ENCODE assay signal across 13 cellular contexts in the genomic region with DNA sequence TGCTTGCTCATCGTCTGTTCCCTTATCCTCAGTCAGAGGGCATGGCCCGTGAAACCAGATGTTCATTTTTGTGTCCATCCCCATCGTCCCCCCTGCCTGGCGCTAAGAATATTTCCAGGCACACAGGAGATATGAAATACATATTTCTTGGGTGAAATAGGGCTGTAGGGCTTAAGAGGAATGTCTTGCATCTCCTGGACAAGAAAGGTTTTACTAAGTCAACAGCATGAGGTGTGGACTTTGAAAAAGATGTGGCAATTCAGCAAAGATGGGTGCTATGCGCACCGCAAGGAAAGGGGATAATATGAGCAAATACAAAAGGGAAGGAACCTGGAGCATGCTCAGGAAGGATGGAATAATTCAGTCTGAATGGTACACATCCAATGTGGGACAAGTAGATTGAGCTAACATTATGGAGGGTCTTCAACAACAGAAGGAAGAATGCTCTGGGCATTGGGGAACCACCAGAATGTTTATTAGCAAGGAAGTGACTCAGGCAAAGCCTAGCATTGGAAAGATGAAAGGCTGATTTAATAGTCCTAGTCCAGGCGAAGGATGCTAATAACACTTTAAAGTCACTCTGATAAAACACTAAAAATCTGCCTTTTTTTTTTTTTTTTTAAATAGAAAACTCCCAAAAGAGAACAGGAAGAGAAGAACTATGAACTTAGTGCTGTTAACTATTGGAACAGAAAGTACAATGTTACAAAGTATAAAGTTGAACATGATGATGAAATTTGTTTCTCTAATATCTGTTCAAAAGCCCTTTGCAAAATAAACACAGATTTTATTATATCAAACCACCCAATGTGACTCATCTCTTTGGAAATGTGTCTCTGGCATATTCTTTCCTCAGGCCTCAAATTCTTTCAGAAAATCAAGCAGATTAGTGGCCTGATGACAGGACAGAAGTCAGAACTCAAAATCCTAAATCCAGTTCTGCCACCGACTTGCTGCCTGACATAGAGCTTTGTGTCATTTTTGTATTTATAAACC.
DNase-seq lines count a peak whose midpoint lies in the region; ATAC-seq and TF ChIP-seq lines count a peak whose summit lies in the region.
"Had no signal": no experiment of that assay in that cellular context is flagged by ENCODE, and none has a peak within 500 bp of the region (broad histone marks: within the 10 kb centered on the region; RNA-seq: fewer than 3 reads in every experiment).

No MANE protein-coding gene starts in this region.

- H3K9ac ChIP-seq in IMR-90 (ENCODE audit: low read depth, low read length) = no peak overlapping the region; the same call in 1 of the 2 replicates
- H3K9ac ChIP-seq in subcutaneous abdominal adipose tissue (ENCODE audit: low read length in 5 of 5) = peak overlapping the region in 1 of 5 donors; percentile 58

- H3K9me1 ChIP-seq in IMR-90 (ENCODE audit: insufficient read depth, low read length) = peaks cover 9% of the 10 kb centered on the region

- H3K9me3 ChIP-seq in IMR-90 (ENCODE audit: control insufficient read depth, insufficient read depth, low read length) = no peaks in the 10 kb centered on the region
- H3K9me3 ChIP-seq in subcutaneous abdominal adipose tissue (ENCODE audit: control insufficient read depth in 5 of 5, low read length in 5 of 5) = peaks cover 0 to 3% (median 0%) of the 10 kb centered on the region in 5 donors

- no TSS peak for BruUV-seq in IMR-90 (replicated peaks; lab: Mats Ljungman, UMichigan)

- H4K91ac ChIP-seq in IMR-90 (ENCODE audit: insufficient read depth, low read depth, low read length) = peak overlapping the region; percentile 40; the same call in 1 of the 2 replicates

- intact Hi-C loops in IMR-90 (cut with micrococcal nuclease) = no loop called here

- H3K4me3 ChIP-seq in IMR-90 (ENCODE audit: insufficient read depth, low read depth, low read length) (no peak overlapping the region), subcutaneous abdominal adipose tissue (ENCODE audit: low read depth in 1 of 5, low read length in 5 of 5) (peak overlapping the region in 1 of 5 donors; percentile 7)

- peak overlapping the region; percentile 99 for H3K4me2 ChIP-seq in IMR-90 (ENCODE audit: low read depth, low read length)

- TF ChIP-seq CTCF in IMR-90 (conservative IDR thresholded peaks at IDR 0.05; ENCODE audit: low read depth, low read length) = no peak

- H4K5ac ChIP-seq in IMR-90 (ENCODE audit: low read depth, low read length) = peak overlapping the region; percentile 5

- H2BK15ac ChIP-seq in IMR-90 (ENCODE audit: low read depth, low read length) = peak overlapping the region; percentile 41; the same call in 2 of the 3 replicates

- H2AK5ac ChIP-seq in IMR-90 (ENCODE audit: low read depth, low read length) = peak overlapping the region; percentile 60

- POLR2A ChIA-PET in IMR-90 (lab: Charles Lee; ENCODE audit: unreplicated experiment) = no interaction called here

- no peak for TF ChIP-seq POLR2A in IMR-90 (IDR thresholded peaks at IDR 0.05; ENCODE audit: low read depth, low read length)

- H3K27me3 ChIP-seq in IMR-90 (ENCODE audit: control insufficient read depth, insufficient read depth, low read length) (no peaks in the 10 kb centered on the region), subcutaneous abdominal adipose tissue (ENCODE audit: control insufficient read depth in 5 of 5, insufficient read depth in 4 of 5, low read length in 5 of 5) (no peaks in the 10 kb centered on the region)

- no peaks in the 10 kb centered on the region for H4K20me1 ChIP-seq in IMR-90 (ENCODE audit: insufficient read depth, low read length)

- 95% methylated on average over 2 of the region's 8 CpGs; no CpG with 5 or more reads in 1 of the 2 experiments for WGBS in IMR-90 (ENCODE audit: extremely low coverage in 2 of 2, insufficient read length in 1 of 2), 2 experiments

- H2AK9ac ChIP-seq in IMR-90 (replicated peaks; ENCODE audit: low read depth, low read length, poor library complexity) = no peak overlapping the region

- peak overlapping the region; percentile 63 for H2BK120ac ChIP-seq in IMR-90 (ENCODE audit: low read depth, low read length)

- H4K8ac ChIP-seq in IMR-90 (ENCODE audit: low read depth in 2 of 2, low read length in 2 of 2) = peak overlapping the region; percentile 40 to 48

- peak overlapping the region; percentile 33 for H2BK20ac ChIP-seq in IMR-90 (ENCODE audit: low read depth, low read length)

- in situ Hi-C loops in IMR-90 (cut with MboI; ENCODE audit: low sequenced_read_pairs) = no loop called here

- peak overlapping the region; percentile 27 for H3K14ac ChIP-seq in IMR-90 (replicated peaks; ENCODE audit: low read depth, low read length)

- dilution Hi-C loops in IMR-90 (cut with HindIII; ENCODE audit: low sequenced_read_pairs, unreplicated experiment) = no loop called here

- DNase-seq in IMR-90 (peak; percentile 79), brain pericyte (ENCODE audit: low read depth, low spot score) (peak; percentile 25), iris pigment epithelial cell (ENCODE audit: low read depth) (peak; percentile 90), anterior cingulate cortex (lab: John Stamatoyannopoulos, UW) (no peak)
- DNase-seq in stimulated activated CD4-positive, alpha-beta T cell treated with anti-CD3 and anti-CD28 coated beads, Interleukin-4, amount 100 ng/mL, for 1 hour = no peak
- DNase-seq: DMS153; NCI-H69; stimulated activated CD4-positive, alpha-beta T cell treated with anti-CD3 and anti-CD28 coated beads, Interleukin-4, amount 100 ng/mL, for 4 hours; T-cell had no signal

- peaks cover 14 to 50% of the 10 kb centered on the region in 2 experiments for H3K79me1 ChIP-seq in IMR-90 (ENCODE audit: low read depth in 1 of 2, low read length in 2 of 2)

- H3K4me1 ChIP-seq in IMR-90 (ENCODE audit: control insufficient read depth, insufficient read depth, low read length) (peaks cover 16% of the 10 kb centered on the region), subcutaneous abdominal adipose tissue (ENCODE audit: control insufficient read depth in 5 of 5, insufficient read depth in 5 of 5, low read length in 5 of 5) (peaks cover 0 to 52% (median 29%) of the 10 kb centered on the region in 5 donors)

- no peak for TF ChIP-seq RAD21 in IMR-90 (IDR thresholded peaks at IDR 0.05; ENCODE audit: low read length)

- H3K56ac ChIP-seq in IMR-90 (ENCODE audit: extremely low read depth, insufficient read depth, low read length) = peak overlapping the region; percentile 37; the same call in 1 of the 2 replicates

- no peak overlapping the region for H2AFZ ChIP-seq in IMR-90 (replicated peaks; ENCODE audit: low read length, poor library complexity)

- H2BK5ac ChIP-seq in IMR-90 (ENCODE audit: low read depth, low read length, poor library complexity, severe bottlenecking) = peak overlapping the region; percentile 76

- CTCF ChIA-PET in IMR-90 (lab: Yijun Ruan, JAX) = no interaction called here

- H3K36me3 ChIP-seq in IMR-90 (ENCODE audit: control insufficient read depth, insufficient read depth, low read length) (no peaks in the 10 kb centered on the region), subcutaneous abdominal adipose tissue (ENCODE audit: control insufficient read depth in 5 of 5, insufficient read depth in 5 of 5, low read length in 5 of 5) (no peaks in the 10 kb centered on the region)

- peak overlapping the region; percentile 20 for H3K23ac ChIP-seq in IMR-90 (ENCODE audit: low read depth, low read length)

- H3K4ac ChIP-seq in IMR-90 (ENCODE audit: low read depth, low read length) = peak overlapping the region; percentile 56

- ATAC-seq in IMR-90 (ENCODE audit: low read depth) (peak; percentile 60), HG03045 (IDR thresholded peaks at IDR 0.05; ENCODE audit: unreplicated experiment) (no peak), HG03439 (IDR thresholded peaks at IDR 0.05; ENCODE audit: unreplicated experiment) (no peak)
- ATAC-seq: natural killer cell treated with Interleukin-12 subunit alpha and Interleukin-12 subunit beta and Interleukin-15 and Interleukin-18, amount 100 ng/mL, for 72 hours; T-cell had no signal

- H3K27ac ChIP-seq in IMR-90 (ENCODE audit: insufficient read depth, low read length) = peak overlapping the region; percentile 66; the same call in 1 of the 2 replicates
- H3K27ac ChIP-seq in subcutaneous abdominal adipose tissue (ENCODE audit: low read depth, low read length) = peak overlapping the region; percentile 70

- peak overlapping the region; percentile 94 for H3K18ac ChIP-seq in IMR-90 (ENCODE audit: low read depth, low read length)

TF ChIP-seq in IMR-90, 13 proteins besides CTCF, POLR2A, EP300 and RAD21:
- TF ChIP-seq CEBPB (IDR thresholded peaks at IDR 0.05; ENCODE audit: low read depth, low read length) (peak; percentile 68), RFX5 (IDR thresholded peaks at IDR 0.05; ENCODE audit: low read depth, low read length) (no peak), FOS (IDR thresholded peaks at IDR 0.05; ENCODE audit: low read depth, low read length) (peak; percentile 57; the same call in 1 of the 2 replicates)

Comparison
In these comparisons a context has a peak if more than half of its experiments do, and no peak if none do; other contexts are left out.
1. DNase-seq: peak in IMR-90 (single experiment), brain pericyte (single experiment) and iris pigment epithelial cell (single experiment); none in anterior cingulate cortex (0 of 58) and stimulated activated CD4-positive, alpha-beta T cell treated with anti-CD3 and anti-CD28 coated beads, Interleukin-4, amount 100 ng/mL, for 1 hour (single experiment).